ENCODE assay signal across 20 cellular contexts in genomic region chr4:6445403-6446129, GRCh38. TPM values are rescaled to one million over a fixed set of nuclear protein-coding genes. Genes with fewer than 3 reads are reported as not detected.
"Had no signal": no experiment of that assay in that cellular context is flagged by ENCODE, and none has a peak within 500 bp of the region (broad histone marks: within the 10 kb centered on the region; RNA-seq: fewer than 3 reads in every experiment).

No MANE protein-coding gene starts in this region.

- DNase-seq: activated CD4-positive, alpha-beta T cell treated with anti-CD3 and anti-CD28 coated beads, Interleukin-2, amount 10 ng/mL, durations not matched to agents 7 days and 5 days; activated CD8-positive, alpha-beta T cell treated with anti-CD3 and anti-CD28 coated beads, Interleukin-2, amount 10 ng/mL, durations not matched to agents 7 days and 5 days; activated naive CD4-positive, alpha-beta T cell treated with anti-CD3 and anti-CD28 coated beads, Interleukin-2, amount 10 ng/mL, durations not matched to agents 7 days and 5 days; activated T-cell treated with anti-CD3 and anti-CD28 coated beads, Interleukin-2, amount 50 U/mL, for 24 hours; gastrocnemius medialis; left ventricle myocardium superior; stimulated activated CD4-positive, alpha-beta T cell treated with anti-CD3 and anti-CD28 coated beads, Interleukin-4, amount 100 ng/mL, for 24 hours; stomach had no signal

- H3K27ac ChIP-seq: adrenal gland, cardiac muscle cell, gastrocnemius medialis, stomach had no signal

- H3K4me1 ChIP-seq: adrenal gland, gastrocnemius medialis had no signal

- H3K9me3 ChIP-seq: adrenal gland, gastrocnemius medialis, stomach had no signal

- ATAC-seq: activated CD4-positive, CD25-positive, alpha-beta regulatory T cell treated with anti-CD3 and anti-CD28 coated beads, Interleukin-2, amount 50 U/mL, for 24 hours; activated CD8-positive, alpha-beta T cell treated with anti-CD3 and anti-CD28 coated beads, Interleukin-2, amount 10 ng/mL, durations not matched to agents 7 days and 5 days; gastrocnemius medialis; left ventricle myocardium superior; sciatic nerve; stimulated activated effector memory CD8-positive, alpha-beta T cell treated with anti-CD3 and anti-CD28 coated beads, Interleukin-12 subunit alpha, Interleukin-12 subunit beta, amount 100 ng/mL, for 72 hours had no signal

- FAIRE-seq: colon had no signal

- H3K36me3 ChIP-seq: adrenal gland, cardiac muscle cell, gastrocnemius medialis, stomach had no signal

- H3K36me3 Mint-ChIP-seq: activated naive CD4-positive, alpha-beta T cell treated with anti-CD3 and anti-CD28 coated beads, Interleukin-2, amount 10 ng/mL, durations not matched to agents 7 days and 5 days; stimulated activated effector memory CD8-positive, alpha-beta T cell treated with anti-CD3 and anti-CD28 coated beads, Interleukin-12 subunit alpha, Interleukin-12 subunit beta, amount 100 ng/mL, for 72 hours had no signal

- H3K27ac Mint-ChIP-seq: activated CD4-positive, alpha-beta T cell treated with anti-CD3 and anti-CD28 coated beads, Interleukin-2, amount 10 ng/mL, durations not matched to agents 7 days and 5 days; activated CD8-positive, alpha-beta T cell treated with anti-CD3 and anti-CD28 coated beads, Interleukin-2, amount 10 ng/mL, durations not matched to agents 7 days and 5 days; activated naive CD4-positive, alpha-beta T cell treated with anti-CD3 and anti-CD28 coated beads, Interleukin-2, amount 10 ng/mL, durations not matched to agents 7 days and 5 days; activated T-cell treated with anti-CD3 and anti-CD28 coated beads, Interleukin-2, amount 50 U/mL, for 24 hours; activated T-helper 2 cell treated with anti-CD3 and anti-CD28 coated beads, Interferon-gamma antibody, Interleukin-2, Interleukin-4, amounts not matched to agents 10 μg/mL and 5 μg/mL and 100 μg/mL, durations not matched to agents 14 hours and 24 hours and 36 hours; stimulated activated effector memory CD8-positive, alpha-beta T cell treated with anti-CD3 and anti-CD28 coated beads, Interleukin-12 subunit alpha, Interleukin-12 subunit beta, amount 100 ng/mL, for 72 hours; T-helper 1 cell treated with Interleukin-12 subunit alpha and Interleukin-12 subunit beta and Interleukin-4 antibody, amounts not matched to agents 30 μg/mL and 1 μg/mL, for 36 hours had no signal

- H3K4me3 Mint-ChIP-seq: activated CD4-positive, alpha-beta T cell treated with anti-CD3 and anti-CD28 coated beads, Interleukin-2, amount 10 ng/mL, durations not matched to agents 7 days and 5 days; activated CD8-positive, alpha-beta T cell treated with anti-CD3 and anti-CD28 coated beads, Interleukin-2, amount 10 ng/mL, durations not matched to agents 7 days and 5 days; activated naive CD4-positive, alpha-beta T cell treated with anti-CD3 and anti-CD28 coated beads, Interleukin-2, amount 10 ng/mL, durations not matched to agents 7 days and 5 days; activated T-cell treated with anti-CD3 and anti-CD28 coated beads, Interleukin-2, amount 50 U/mL, for 24 hours; stimulated activated effector memory CD8-positive, alpha-beta T cell treated with anti-CD3 and anti-CD28 coated beads, Interleukin-12 subunit alpha, Interleukin-12 subunit beta, amount 100 ng/mL, for 72 hours; T-helper 1 cell treated with Interleukin-12 subunit alpha and Interleukin-12 subunit beta and Interleukin-4 antibody, amounts not matched to agents 30 μg/mL and 1 μg/mL, for 36 hours had no signal

- H3K4me3 ChIP-seq: adrenal gland, cardiac muscle cell, gastrocnemius medialis, smooth muscle cell, stomach had no signal

- H3K9me3 Mint-ChIP-seq: activated CD4-positive, alpha-beta T cell treated with anti-CD3 and anti-CD28 coated beads, Interleukin-2, amount 10 ng/mL, durations not matched to agents 7 days and 5 days; activated naive CD4-positive, alpha-beta T cell treated with anti-CD3 and anti-CD28 coated beads, Interleukin-2, amount 10 ng/mL, durations not matched to agents 7 days and 5 days; activated T-cell treated with anti-CD3 and anti-CD28 coated beads, Interleukin-2, amount 50 U/mL, for 24 hours; activated T-helper 2 cell treated with anti-CD3 and anti-CD28 coated beads, Interferon-gamma antibody, Interleukin-2, Interleukin-4, amounts not matched to agents 10 μg/mL and 5 μg/mL and 100 μg/mL, durations not matched to agents 14 hours and 24 hours and 36 hours; stimulated activated effector memory CD8-positive, alpha-beta T cell treated with anti-CD3 and anti-CD28 coated beads, Interleukin-12 subunit alpha, Interleukin-12 subunit beta, amount 100 ng/mL, for 72 hours; T-helper 1 cell treated with Interleukin-12 subunit alpha and Interleukin-12 subunit beta and Interleukin-4 antibody, amounts not matched to agents 30 μg/mL and 1 μg/mL, for 36 hours had no signal

- H3K27me3 ChIP-seq: cardiac muscle cell had no signal

RNA-seq across cellular contexts. Expression of gene PPP2R2C, which starts 26.8 kb away (rescaled TPM):
- total RNA-seq: activated CD4-positive, alpha-beta T cell treated with anti-CD3 and anti-CD28 coated beads, Interleukin-2, amount 10 ng/mL, durations not matched to agents 7 days and 5 days; activated CD8-positive, alpha-beta T cell treated with anti-CD3 and anti-CD28 coated beads, Interleukin-2, amount 10 ng/mL, durations not matched to agents 7 days and 5 days; activated T-helper 2 cell treated with anti-CD3 and anti-CD28 coated beads, Interferon-gamma antibody, Interleukin-2, Interleukin-4, amounts not matched to agents 10 μg/mL and 5 μg/mL and 100 μg/mL, durations not matched to agents 14 hours and 24 hours and 36 hours; cardiac muscle cell; epithelial cell of proximal tubule; kidney epithelial cell; mononuclear cell had no signal
- polyA plus RNA-seq: cardiac muscle cell had no signal
